Comparison of ENCODE assay signal across 13 cellular contexts in genomic region chr9:115275753-115276152, GRCh38.
"Had no signal": no experiment of that assay in that cellular context is flagged by ENCODE, and none has a peak within 500 bp of the region (broad histone marks: within the 10 kb centered on the region; RNA-seq: fewer than 3 reads in every experiment).

No MANE protein-coding gene starts in this region.

- H3K36me3 ChIP-seq: brain microvascular endothelial cell, ovary had no signal

- H3K27ac ChIP-seq: brain microvascular endothelial cell, ovary had no signal

- DNase-seq: activated CD4-positive, alpha-beta T cell treated with anti-CD3 and anti-CD28 coated beads, Interleukin-2, amount 50 U/mL, for 4 hours; activated CD8-positive, alpha-beta memory T cell treated with anti-CD3 and anti-CD28 coated beads, Interleukin-2, amount 10 ng/mL, durations not matched to agents 7 days and 5 days; activated effector memory CD4-positive, alpha-beta T cell treated with anti-CD3 and anti-CD28 coated beads, Interleukin-2, amount 50 U/mL, for 16 hours; activated T-cell treated with anti-CD3 and anti-CD28 coated beads, Interleukin-2, amount 50 U/mL, for 24 hours; amniotic stem cell; brain microvascular endothelial cell; dermis blood vessel endothelial cell; endodermal cell; left ventricle myocardium superior; ovary; SW 1271 had no signal

- H3K9me3 ChIP-seq: ovary had no signal

- H3K27me3 ChIP-seq: brain microvascular endothelial cell, ovary had no signal

- ATAC-seq: activated CD8-positive, alpha-beta memory T cell treated with anti-CD3 and anti-CD28 coated beads, Interleukin-2, amount 10 ng/mL, durations not matched to agents 7 days and 5 days; activated naive CD4-positive, alpha-beta T cell treated with anti-CD3 and anti-CD28 coated beads, Interleukin-2, amount 50 U/mL, for 72 hours; left ventricle myocardium superior; stimulated activated memory B cell treated with anti-CD40 and anti-IgM and Interleukin-4, amounts not matched to agents 10 μg/mL and 1 μg/mL and 100 μg/mL, for 72 hours had no signal

- H3K4me3 ChIP-seq: ovary had no signal
